ENCODE assay signal across 8 cellular contexts in the genomic region with DNA sequence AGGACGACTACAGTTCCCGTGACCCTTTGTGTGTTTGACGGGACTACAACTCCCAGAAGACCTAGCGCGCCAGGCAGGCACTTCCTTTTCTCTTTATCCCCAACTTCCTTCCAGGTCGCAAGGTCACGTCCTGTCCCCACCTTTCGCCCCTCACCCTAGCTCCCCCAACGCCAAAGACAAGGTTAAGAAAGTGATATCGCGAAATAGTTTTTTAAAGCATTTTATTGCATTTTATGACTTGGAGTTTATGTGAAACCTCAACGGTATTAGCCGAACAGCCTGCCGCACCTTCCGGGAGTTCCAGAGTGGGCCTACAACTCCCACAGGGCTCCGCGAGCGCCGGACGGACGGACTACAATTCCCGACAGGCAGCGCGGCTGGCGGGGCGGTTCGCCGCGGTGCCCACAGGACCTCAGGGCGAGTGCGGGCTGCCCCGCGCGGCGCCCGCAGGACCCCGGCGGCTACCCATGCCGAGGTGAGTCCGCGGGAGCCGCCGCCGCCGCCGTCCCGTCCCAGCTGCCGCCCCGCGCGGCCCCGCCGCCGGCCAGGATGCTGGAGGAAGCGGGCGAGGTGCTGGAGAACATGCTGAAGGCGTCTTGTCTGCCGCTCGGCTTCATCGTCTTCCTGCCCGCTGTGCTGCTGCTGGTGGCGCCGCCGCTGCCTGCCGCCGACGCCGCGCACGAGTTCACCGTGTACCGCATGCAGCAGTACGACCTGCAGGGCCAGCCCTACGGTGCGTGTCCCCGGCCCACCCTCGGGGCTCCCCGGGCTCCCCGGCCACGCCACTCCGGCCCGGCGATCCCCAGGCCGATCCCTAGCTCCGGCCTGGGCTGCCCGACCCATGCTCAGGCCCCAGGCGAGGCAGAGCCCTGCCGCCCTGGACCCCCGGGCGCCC. TPM values are rescaled to one million over a fixed set of nuclear protein-coding genes. Genes with fewer than 3 reads are reported as not detected.
DNase-seq lines count a peak whose midpoint lies in the region; ATAC-seq and TF ChIP-seq lines count a peak whose summit lies in the region.

TSS of gene NCLN (plus strand) at position 449 of the 895 bp plus-strand sequence. CDS start at position 550, 101 bp downstream.

- peak; percentile 95 to 97 for ATAC-seq in natural killer cell treated with Interleukin-12 subunit alpha and Interleukin-12 subunit beta and Interleukin-15 and Interleukin-18, amount 100 ng/mL, for 72 hours
- ATAC-seq in stimulated activated naive CD8-positive, alpha-beta T cell treated with anti-CD3 and anti-CD28 coated beads, Interleukin-15, Interleukin-2, amounts not matched to agents 100 U/mL and 50 U/mL, for 24 hours: peak; percentile 91

- TF ChIP-seq CTCF in fibroblast of pulmonary artery (IDR thresholded peaks at IDR 0.05; ENCODE audit: low read length, missing control alignments): no peak

- H3K27me3 Mint-ChIP-seq in natural killer cell treated with Interleukin-12 subunit alpha and Interleukin-12 subunit beta and Interleukin-15 and Interleukin-18, amount 100 ng/mL, for 72 hours: no peaks in the 10 kb centered on the region

- no peaks in the 10 kb centered on the region for H3K9me3 Mint-ChIP-seq in natural killer cell treated with Interleukin-12 subunit alpha and Interleukin-12 subunit beta and Interleukin-15 and Interleukin-18, amount 100 ng/mL, for 72 hours

- H3K36me3 Mint-ChIP-seq in natural killer cell treated with Interleukin-12 subunit alpha and Interleukin-12 subunit beta and Interleukin-15 and Interleukin-18, amount 100 ng/mL, for 72 hours: no peaks in the 10 kb centered on the region

- H3K4me1 Mint-ChIP-seq in natural killer cell treated with Interleukin-12 subunit alpha and Interleukin-12 subunit beta and Interleukin-15 and Interleukin-18, amount 100 ng/mL, for 72 hours (ENCODE audit: low read depth in 2 of 2): peaks cover 41 to 42% of the 10 kb centered on the region in 2 donors

- H3K4me3 ChIP-seq in H7 (ENCODE audit: insufficient read depth, low read depth, low read length) (peak within 1 kb of the TSS; percentile 95), fibroblast of pulmonary artery (replicated peaks; ENCODE audit: low read depth, low read length) (peak within 1 kb of the TSS; percentile 75)

- H3K27me3 ChIP-seq in H7 (ENCODE audit: control insufficient read depth, insufficient read depth, low read length): no peaks in the 10 kb centered on the region

- H3K4me3 Mint-ChIP-seq in natural killer cell treated with Interleukin-12 subunit alpha and Interleukin-12 subunit beta and Interleukin-15 and Interleukin-18, amount 100 ng/mL, for 72 hours: peak within 1 kb of the TSS; percentile 93

- peak; percentile 96 for DNase-seq in Daoy (ENCODE audit: low read depth)
- peak; percentile 97 for DNase-seq in H7
- DNase-seq in M059J (ENCODE audit: low read depth): peak; percentile 91
- DNase-seq in SHP77 (lab: John Stamatoyannopoulos, UW): peak; percentile 89 to 91
- DNase-seq in activated effector memory CD4-positive, alpha-beta T cell treated with Interleukin-2 at 50 U/mL for 16 hours: peak; percentile 91
- DNase-seq in fibroblast of pulmonary artery (ENCODE audit: low read depth): peak; percentile 95
- DNase-seq in natural killer cell treated with Interleukin-12 subunit alpha and Interleukin-12 subunit beta and Interleukin-15 and Interleukin-18, amount 100 ng/mL, for 72 hours (ENCODE audit: low spot score): peak; percentile 96
- peak; percentile 96 for DNase-seq in stimulated activated naive CD8-positive, alpha-beta T cell treated with anti-CD3 and anti-CD28 coated beads, Interleukin-15, Interleukin-2, amounts not matched to agents 100 U/mL and 50 U/mL, for 24 hours

- peak within 1 kb of the TSS; percentile 97 for H3K27ac Mint-ChIP-seq in natural killer cell treated with Interleukin-12 subunit alpha and Interleukin-12 subunit beta and Interleukin-15 and Interleukin-18, amount 100 ng/mL, for 72 hours

- H3K36me3 ChIP-seq in H7 (replicated peaks; ENCODE audit: control insufficient read depth, insufficient read depth, low read length): no peaks in the 10 kb centered on the region

RNA-seq across cellular contexts. Expression of gene NCLN, which starts in this region (rescaled TPM):
- total RNA-seq in Daoy (2014; rRNA removed; shearing (Covaris generic)): 80.2 and 85.1 TPM in 2 replicates
- total RNA-seq in H7 (2014; rRNA removed; shearing (Covaris generic)): 68.2 and 82.8 TPM in 2 replicates
- total RNA-seq in M059J (2014; rRNA removed; shearing (Covaris generic)): 44.7 and 76.1 TPM in 2 replicates
- total RNA-seq in natural killer cell treated with Interleukin-12 subunit alpha and Interleukin-12 subunit beta and Interleukin-15 and Interleukin-18, amount 100 ng/mL, for 72 hours: 100 to 1,000 TPM in 1 of 2 donors, 10 to 100 TPM in 1; 84.4 to 196 TPM

Comparison
In these comparisons a context has a peak if more than half of its experiments do, and no peak if none do; other contexts are left out.
1. Peak in every context shown above with its lines: DNase-seq, ATAC-seq and H3K4me3 ChIP-seq.